Comparison of ENCODE assay signal across 8 cellular contexts in genomic region chr19:33406521-33407139, GRCh38. TPM values are rescaled to one million over a fixed set of nuclear protein-coding genes. Genes with fewer than 3 reads are reported as not detected.
A peak's percentile ranks its signal among the peaks of the same experiment; 100 is the strongest.
DNase-seq lines count a peak whose midpoint lies in the region; ATAC-seq and TF ChIP-seq lines count a peak whose summit lies in the region.

No MANE protein-coding gene starts in this region.

- intact Hi-C loops in thyroid gland (cut with DNase I), result no loop called here

- H3K9me3 ChIP-seq in thyroid gland, result no peaks in the 10 kb centered on the region

- H3K4me3 Mint-ChIP-seq in activated T-cell treated with anti-CD3 and anti-CD28 coated beads, Interleukin-2, amount 50 U/mL, for 72 hours, result no peak overlapping the region

- TF ChIP-seq CTCF in fibroblast of the aortic adventitia (IDR thresholded peaks at IDR 0.05; ENCODE audit: insufficient read depth, low read length) (peak; percentile 94), omental fat pad (IDR thresholded peaks at IDR 0.05) (peak in 1 of 3 donors; percentile 86), thyroid gland (IDR thresholded peaks at IDR 0.05) (peak; percentile 77 to 95 (median 94))

- no peak overlapping the region for H3K27ac ChIP-seq in thyroid gland

- no peak overlapping the region for H3K27ac Mint-ChIP-seq in activated T-cell treated with anti-CD3 and anti-CD28 coated beads, Interleukin-2, amount 50 U/mL, for 72 hours

- ATAC-seq in HG03354 (IDR thresholded peaks at IDR 0.05; ENCODE audit: poor library complexity, severe bottlenecking, unreplicated experiment), result peak; percentile 60
- peak; percentile 71 to 73 for ATAC-seq in activated T-cell treated with anti-CD3 and anti-CD28 coated beads, Interleukin-2, amount 50 U/mL, for 72 hours (replicated peaks in 1 of 2)
- no peak for ATAC-seq in omental fat pad (ENCODE audit: low FRiP score)

- in situ Hi-C loops in Caki2 (cut with HindIII; ENCODE audit: low pct_unique_long_range_greater_than_20kb, low sequenced_read_pairs), result no loop called here

- H3K9me3 Mint-ChIP-seq in activated T-cell treated with anti-CD3 and anti-CD28 coated beads, Interleukin-2, amount 50 U/mL, for 72 hours, result no peaks in the 10 kb centered on the region

- WGBS in thyroid gland, 2 donors, result 70 to 95% methylated on average over 4 to 10 of the region's 13 CpGs

- no peaks in the 10 kb centered on the region for H3K27me3 ChIP-seq in thyroid gland

- no peak for TF ChIP-seq POLR2A in thyroid gland (IDR thresholded peaks at IDR 0.05)

- no peaks in the 10 kb centered on the region for H3K36me3 ChIP-seq in thyroid gland

- H3K4me1 ChIP-seq in thyroid gland, result no peaks in the 10 kb centered on the region

- H3K4me3 ChIP-seq in fibroblast of the aortic adventitia (ENCODE audit: low read depth, low read length) (no peak overlapping the region), thyroid gland (replicated peaks in 1 of 3) (no peak overlapping the region)

- peaks cover 6% of the 10 kb centered on the region for H3K4me1 Mint-ChIP-seq in activated T-cell treated with anti-CD3 and anti-CD28 coated beads, Interleukin-2, amount 50 U/mL, for 72 hours (ENCODE audit: low read depth)

- DNase-seq in Caki2 (ENCODE audit: low read depth) (peak; percentile 49), RKO (ENCODE audit: low spot score) (peak; percentile 50), fibroblast of the aortic adventitia (ENCODE audit: low read depth) (peak; percentile 59), omental fat pad (ENCODE audit: low spot score) (peak; percentile 83), thyroid gland (peak; percentile 65 to 66), GF-D8 (lab: John Stamatoyannopoulos, UW) (no peak)
- DNase-seq in activated T-cell treated with anti-CD3 and anti-CD28 coated beads, Interleukin-2, amount 50 U/mL, for 72 hours, result peak; percentile 73 to 83

- no peaks in the 10 kb centered on the region for H3K27me3 Mint-ChIP-seq in activated T-cell treated with anti-CD3 and anti-CD28 coated beads, Interleukin-2, amount 50 U/mL, for 72 hours (ENCODE audit: low read depth)

- no peaks in the 10 kb centered on the region for H3K36me3 Mint-ChIP-seq in activated T-cell treated with anti-CD3 and anti-CD28 coated beads, Interleukin-2, amount 50 U/mL, for 72 hours (ENCODE audit: insufficient read depth in 2 of 2)

RNA-seq across cellular contexts. Expression of gene CEBPG, which starts 33.1 kb away (rescaled TPM):
- 12.8 and 18.4 TPM in 2 replicates for total RNA-seq in Caki2 (2014; rRNA removed; shearing (Covaris generic); ENCODE audit: low replicate concordance)
- total RNA-seq in activated T-cell treated with anti-CD3 and anti-CD28 coated beads, Interleukin-2, amount 50 U/mL, for 72 hours, result 10 to 100 TPM; 50.8 to 52.1 TPM
- total RNA-seq in fibroblast of the aortic adventitia (ENCODE audit: low replicate concordance) (13.8 and 32.8 TPM in 2 replicates), omental fat pad (10 to 100 TPM; 19.4 to 41.1 (median 30.0) TPM), thyroid gland (10 to 100 TPM; 19.8 to 33.8 (median 26.7) TPM)
